Comparison of ENCODE assay signal across 25 cellular contexts in genomic region chr2:98849113-98849512, GRCh38.
DNase-seq lines count a peak whose midpoint lies in the region; ATAC-seq, FAIRE-seq and TF ChIP-seq lines count a peak whose summit lies in the region.
"Had no signal": no experiment of that assay in that cellular context is flagged by ENCODE, and none has a peak within 500 bp of the region (broad histone marks: within the 10 kb centered on the region; RNA-seq: fewer than 3 reads in every experiment).

No MANE protein-coding gene starts in this region.

- H3K4me1 ChIP-seq in GM23248 (ENCODE audit: insufficient read depth) = no peaks in the 10 kb centered on the region
- H3K4me1 ChIP-seq in IMR-90 (ENCODE audit: control insufficient read depth, insufficient read depth, low read length) = no peaks in the 10 kb centered on the region
- no peaks in the 10 kb centered on the region for H3K4me1 ChIP-seq in H1 (replicated peaks in 1 of 4; ENCODE audit: control insufficient read depth in 3 of 4, insufficient read depth in 4 of 4, low read length in 3 of 4)
- no peaks in the 10 kb centered on the region for H3K4me1 ChIP-seq in psoas muscle
- H3K4me1 ChIP-seq: BE2C had no signal

- no peak overlapping the region for H3K4ac ChIP-seq in IMR-90 (ENCODE audit: low read depth, low read length)
- H3K4ac ChIP-seq in H1 (replicated peaks; ENCODE audit: insufficient read length, low read depth, low read length) = no peak overlapping the region

- no peak for FAIRE-seq in H1 (lab: Jason Lieb, UNC)
- FAIRE-seq in urothelium cell line (lab: Jason Lieb, UNC) = peak; percentile 68
- FAIRE-seq: GM12891, H54 had no signal

- no peak overlapping the region for H2AK9ac ChIP-seq in IMR-90 (replicated peaks; ENCODE audit: low read depth, low read length, poor library complexity)

- TF ChIP-seq RAD21 in IMR-90 (IDR thresholded peaks at IDR 0.05; ENCODE audit: low read length) (no peak), H1 (IDR thresholded peaks at IDR 0.05 in 1 of 2, conservative IDR thresholded peaks at IDR 0.05 in 1 of 2; ENCODE audit: low read depth in 2 of 2, low read length in 2 of 2) (no peak)

- H4K91ac ChIP-seq in IMR-90 (ENCODE audit: insufficient read depth, low read depth, low read length) = no peak overlapping the region
- no peak overlapping the region for H4K91ac ChIP-seq in H1 (replicated peaks; ENCODE audit: insufficient read length, low read length)

- H4K8ac ChIP-seq in IMR-90 (ENCODE audit: low read depth in 2 of 2, low read length in 2 of 2) = no peak overlapping the region
- H4K8ac ChIP-seq in H1 (ENCODE audit: extremely low read depth, insufficient read depth, low read length) = no peak overlapping the region

- H3K36me3 ChIP-seq in GM23248 (ENCODE audit: low read depth) = no peaks in the 10 kb centered on the region
- H3K36me3 ChIP-seq in IMR-90 (ENCODE audit: control insufficient read depth, insufficient read depth, low read length) = no peaks in the 10 kb centered on the region
- no peaks in the 10 kb centered on the region for H3K36me3 ChIP-seq in H1 (ENCODE audit: control insufficient read depth in 2 of 4, insufficient read depth in 4 of 4, low read length in 3 of 4)
- H3K36me3 ChIP-seq in psoas muscle (ENCODE audit: insufficient read depth in 1 of 2, low read depth in 1 of 2) = no peaks in the 10 kb centered on the region
- H3K36me3 ChIP-seq: BE2C had no signal

- H3K79me2 ChIP-seq in GM23248 (ENCODE audit: insufficient read depth) (no peaks in the 10 kb centered on the region), H1 (ENCODE audit: control insufficient read depth in 1 of 2, insufficient read depth in 2 of 2, low read length in 2 of 2) (no peaks in the 10 kb centered on the region)

- in situ Hi-C loops in GM23248 (cut with MboI) (loop anchor here (25.0 kb wide), 2 partner anchors 187 to 437 kb away; no protein-coding TSS in a partner anchor), IMR-90 (cut with MboI; ENCODE audit: low sequenced_read_pairs) (loop anchor here (10.0 to 25.0 kb wide), 2 partner anchors 204 to 437 kb away; no protein-coding TSS in a partner anchor)

- 59 to 65% methylated on average over 5 of the region's 5 CpGs for WGBS in GM23248 (ENCODE audit: low coverage in 1 of 2, low lambda C conversion rate in 2 of 2, missing lambda C conversion rate in 2 of 2), 2 experiments
- WGBS in IMR-90 (ENCODE audit: extremely low coverage in 2 of 2, insufficient read length in 1 of 2), 2 experiments = 48% methylated on average over 3 of the region's 5 CpGs; no CpG with 5 or more reads in 1 of the 2 experiments
- WGBS in H1 (ENCODE audit: extremely low coverage in 1 of 2, insufficient coverage in 1 of 2, insufficient read length in 1 of 2, insufficient replicate concordance in 2 of 2, low coverage in 1 of 2, low lambda C conversion rate in 2 of 2, missing lambda C conversion rate in 1 of 2), 2 experiments = 93% methylated on average over 5 of the region's 5 CpGs; no CpG with 5 or more reads in 1 of the 2 experiments
- 84 to 93% (median 85%) methylated on average over 5 of the region's 5 CpGs for WGBS in psoas muscle, 3 donors

- H3F3A ChIP-seq in GM23248 (ENCODE audit: insufficient read depth) = no peaks in the 10 kb centered on the region

- H3K9ac ChIP-seq in GM23248 = no peak overlapping the region
- no peak overlapping the region for H3K9ac ChIP-seq in IMR-90 (ENCODE audit: low read depth, low read length)
- no peak overlapping the region for H3K9ac ChIP-seq in H1 (replicated peaks in 1 of 4; ENCODE audit: extremely low read depth in 1 of 4, low read depth in 3 of 4, low read length in 3 of 4)
- H3K9ac ChIP-seq: KMS-11 had no signal

- H2BK20ac ChIP-seq in IMR-90 (ENCODE audit: low read depth, low read length) (no peak overlapping the region), H1 (ENCODE audit: low read length) (no peak overlapping the region)

- H3K18ac ChIP-seq in IMR-90 (ENCODE audit: low read depth, low read length) (no peak overlapping the region), H1 (ENCODE audit: extremely low read depth, low read length) (no peak overlapping the region)

- TF ChIP-seq EP300 in H1 (IDR thresholded peaks at IDR 0.05; ENCODE audit: borderline replicate concordance in 1 of 2, low read depth in 2 of 2, low read length in 2 of 2) = no peak

- H2AFZ ChIP-seq in GM23248 = no peak overlapping the region
- no peak overlapping the region for H2AFZ ChIP-seq in IMR-90 (replicated peaks; ENCODE audit: low read length, poor library complexity)
- no peak overlapping the region for H2AFZ ChIP-seq in H1 (ENCODE audit: low read length)

- no peaks in the 10 kb centered on the region for H3K9me2 ChIP-seq in GM23248 (ENCODE audit: insufficient read depth)

- H3K56ac ChIP-seq in IMR-90 (ENCODE audit: extremely low read depth, insufficient read depth, low read length) (no peak overlapping the region), H1 (replicated peaks; ENCODE audit: insufficient read length, low read depth, low read length) (no peak overlapping the region)

- dilution Hi-C loops in IMR-90 (cut with HindIII; ENCODE audit: low sequenced_read_pairs, unreplicated experiment) = no loop called here

- no peak overlapping the region for H4K5ac ChIP-seq in IMR-90 (ENCODE audit: low read depth, low read length)
- no peak overlapping the region for H4K5ac ChIP-seq in H1 (ENCODE audit: insufficient read length, low read depth, low read length)

- CTCF ChIA-PET in IMR-90 (lab: Yijun Ruan, JAX) = no interaction called here
- CTCF ChIA-PET in H1 (lab: Charles Lee; ENCODE audit: partially characterized antibody) = interaction anchor here (0.9 to 1.5 kb wide), 4 partner anchors 12 to 200 kb away, joined by 3 to 5 read pairs (median 4); no protein-coding TSS in a partner anchor

- H4K20me1 ChIP-seq in GM23248 (ENCODE audit: insufficient read depth) (no peaks in the 10 kb centered on the region), IMR-90 (ENCODE audit: insufficient read depth, low read length) (no peaks in the 10 kb centered on the region), H1 (replicated peaks in 1 of 2; ENCODE audit: control insufficient read depth in 1 of 2, insufficient read depth in 2 of 2, low read length in 2 of 2) (no peaks in the 10 kb centered on the region)

- H3K9me1 ChIP-seq in IMR-90 (ENCODE audit: insufficient read depth, low read length) = no peaks in the 10 kb centered on the region

- H3K4me3 ChIP-seq in GM23248 (no peak overlapping the region), IMR-90 (ENCODE audit: insufficient read depth, low read depth, low read length) (no peak overlapping the region), H1 (ENCODE audit: extremely low read depth in 1 of 4, insufficient read depth in 2 of 4, low read depth in 3 of 4, low read length in 4 of 4) (no peak overlapping the region), psoas muscle (no peak overlapping the region)

- no peak overlapping the region for H2BK15ac ChIP-seq in IMR-90 (ENCODE audit: low read depth, low read length)
- H2BK15ac ChIP-seq in H1 (ENCODE audit: low read length) = no peak overlapping the region

- TF ChIP-seq POLR2A in IMR-90 (IDR thresholded peaks at IDR 0.05; ENCODE audit: low read depth, low read length) = no peak
- TF ChIP-seq POLR2A in H1 (IDR thresholded peaks at IDR 0.05; ENCODE audit: control extremely low read depth in 1 of 2, low read depth in 2 of 2, low read length in 2 of 2) = no peak

- ATAC-seq in IMR-90 (ENCODE audit: low read depth) = no peak
- ATAC-seq in psoas muscle = no peak
- ATAC-seq: Panc1, T-cell had no signal

- H2AK5ac ChIP-seq in IMR-90 (ENCODE audit: low read depth, low read length) (no peak overlapping the region), H1 (ENCODE audit: low read depth, low read length) (no peak overlapping the region)

- POLR2A ChIA-PET in IMR-90 (lab: Charles Lee; ENCODE audit: unreplicated experiment) (no interaction called here), H1 (lab: Charles Lee; ENCODE audit: partially characterized antibody) (no interaction called here)

- H3K27me3 ChIP-seq in GM23248 (replicated peaks; ENCODE audit: insufficient read depth) (no peaks in the 10 kb centered on the region), IMR-90 (ENCODE audit: control insufficient read depth, insufficient read depth, low read length) (no peaks in the 10 kb centered on the region; the same call in none of the 2 replicates), H1 (replicated peaks in 1 of 4; ENCODE audit: control insufficient read depth in 3 of 4, extremely low read depth in 1 of 4, insufficient read depth in 3 of 4, low read length in 3 of 4) (no peaks in the 10 kb centered on the region), psoas muscle (ENCODE audit: insufficient read depth in 3 of 3, low read length in 2 of 3) (no peaks in the 10 kb centered on the region)
- H3K27me3 ChIP-seq: BE2C had no signal

- no peaks in the 10 kb centered on the region for H3K79me1 ChIP-seq in IMR-90 (ENCODE audit: low read depth in 1 of 2, low read length in 2 of 2)
- H3K79me1 ChIP-seq in H1 (ENCODE audit: low read depth, low read length) = no peaks in the 10 kb centered on the region

- BruUV-seq in IMR-90 (replicated peaks; lab: Mats Ljungman, UMichigan) = no TSS peak

- H3K4me2 ChIP-seq in GM23248 (ENCODE audit: unreplicated experiment) (no peak overlapping the region), IMR-90 (ENCODE audit: low read depth, low read length) (no peak overlapping the region), H1 (ENCODE audit: insufficient read depth in 1 of 2, low read depth in 2 of 2, low read length in 2 of 2) (no peak overlapping the region)
- H3K4me2 ChIP-seq: KMS-11 had no signal

- no peak overlapping the region for H2BK5ac ChIP-seq in IMR-90 (ENCODE audit: low read depth, low read length, poor library complexity, severe bottlenecking)
- no peak overlapping the region for H2BK5ac ChIP-seq in H1 (ENCODE audit: low read depth, low read length)

- H2BK120ac ChIP-seq in IMR-90 (ENCODE audit: low read depth, low read length) = no peak overlapping the region
- no peak overlapping the region for H2BK120ac ChIP-seq in H1 (replicated peaks; ENCODE audit: low read depth, low read length)

- no peak for TF ChIP-seq CTCF in IMR-90 (conservative IDR thresholded peaks at IDR 0.05; ENCODE audit: low read depth, low read length)
- no peak for TF ChIP-seq CTCF in H1 (IDR thresholded peaks at IDR 0.05; ENCODE audit: control extremely low read depth in 1 of 3, insufficient read depth in 1 of 3, low read depth in 1 of 3, low read length in 3 of 3)
- no peak for TF ChIP-seq CTCF in psoas muscle (IDR thresholded peaks at IDR 0.05)

- no peak overlapping the region for H3K14ac ChIP-seq in IMR-90 (replicated peaks; ENCODE audit: low read depth, low read length)
- no peak overlapping the region for H3K14ac ChIP-seq in H1 (ENCODE audit: insufficient read length)

- H3K23ac ChIP-seq in IMR-90 (ENCODE audit: low read depth, low read length) (no peak overlapping the region), H1 (ENCODE audit: insufficient read length) (no peak overlapping the region)

- H3K23me2 ChIP-seq in H1 (ENCODE audit: low read depth, low read length) = no peaks in the 10 kb centered on the region

- H3K9me3 ChIP-seq in GM23248 (ENCODE audit: low read depth) (no peaks in the 10 kb centered on the region), IMR-90 (ENCODE audit: control insufficient read depth, insufficient read depth, low read length) (no peaks in the 10 kb centered on the region), H1 (ENCODE audit: insufficient read depth in 2 of 2, low read depth in 1 of 2, low read length in 1 of 2) (no peaks in the 10 kb centered on the region), psoas muscle (no peaks in the 10 kb centered on the region)
- H3K9me3 ChIP-seq: BE2C had no signal

- intact Hi-C loops in IMR-90 (cut with micrococcal nuclease) (no loop called here), psoas muscle (cut with DNase I) (no loop called here)

- no peak overlapping the region for H2BK12ac ChIP-seq in H1 (ENCODE audit: low read depth, low read length)

- no peak overlapping the region for H3K27ac ChIP-seq in GM23248
- H3K27ac ChIP-seq in IMR-90 (ENCODE audit: insufficient read depth, low read length) = no peak overlapping the region
- no peak overlapping the region for H3K27ac ChIP-seq in H1 (ENCODE audit: low read depth, low read length)
- no peak overlapping the region for H3K27ac ChIP-seq in psoas muscle
- H3K27ac ChIP-seq: KMS-11, RWPE1 had no signal

- peak; percentile 16 for DNase-seq in GM23248
- no peak for DNase-seq in IMR-90
- no peak for DNase-seq in H1 (ENCODE audit: low read depth in 1 of 2, low spot score in 2 of 2)
- no peak for DNase-seq in urothelium cell line (ENCODE audit: low spot score)
- DNase-seq in psoas muscle = no peak
- DNase-seq in COR-L47 (lab: John Stamatoyannopoulos, UW) = no peak
- DNase-seq in GOT3 (lab: John Stamatoyannopoulos, UW) = no peak
- DNase-seq: BE2C; Calu3; CD8-positive, alpha-beta memory T cell; DMS79 treated with DMSO at 0.1 percent for 48 hours; GF-D8; NCI-H1105; NCI-H146; NCI-H1930; NCI-H2107; NCI-H446; NCI-H526 treated with DMSO at 0.1 percent for 48 hours; SHP77; T-cell had no signal
